ENCODE assay signal across 10 cellular contexts in genomic region chr22:31139866-31140716, GRCh38. TPM values are rescaled to one million over a fixed set of nuclear protein-coding genes. Genes with fewer than 3 reads are reported as not detected.
DNase-seq lines count a peak whose midpoint lies in the region; ATAC-seq and TF ChIP-seq lines count a peak whose summit lies in the region.
"Had no signal": no experiment of that assay in that cellular context is flagged by ENCODE, and none has a peak within 500 bp of the region (broad histone marks: within the 10 kb centered on the region; RNA-seq: fewer than 3 reads in every experiment).

A gene with protein sequence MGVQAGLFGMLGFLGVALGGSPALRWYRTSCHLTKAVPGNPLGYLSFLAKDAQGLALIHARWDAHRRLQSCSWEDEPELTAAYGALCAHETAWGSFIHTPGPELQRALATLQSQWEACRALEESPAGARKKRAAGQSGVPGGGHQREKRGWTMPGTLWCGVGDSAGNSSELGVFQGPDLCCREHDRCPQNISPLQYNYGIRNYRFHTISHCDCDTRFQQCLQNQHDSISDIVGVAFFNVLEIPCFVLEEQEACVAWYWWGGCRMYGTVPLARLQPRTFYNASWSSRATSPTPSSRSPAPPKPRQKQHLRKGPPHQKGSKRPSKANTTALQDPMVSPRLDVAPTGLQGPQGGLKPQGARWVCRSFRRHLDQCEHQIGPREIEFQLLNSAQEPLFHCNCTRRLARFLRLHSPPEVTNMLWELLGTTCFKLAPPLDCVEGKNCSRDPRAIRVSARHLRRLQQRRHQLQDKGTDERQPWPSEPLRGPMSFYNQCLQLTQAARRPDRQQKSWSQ (minus strand): TSS chr22:31140508. CDS start chr22:31140354, 154 bp downstream.

- no peaks in the 10 kb centered on the region for H3K36me3 ChIP-seq in heart left ventricle
- peaks cover 3% of the 10 kb centered on the region for H3K36me3 ChIP-seq in iPS-15b (ENCODE audit: control insufficient read depth, insufficient read depth, low read length)
- no peaks in the 10 kb centered on the region for H3K36me3 ChIP-seq in trophoblast cell (ENCODE audit: control insufficient read depth in 1 of 2, insufficient read depth in 2 of 2, low read length in 2 of 2)

- H3K79me1 ChIP-seq in trophoblast cell (ENCODE audit: low read length): no peaks in the 10 kb centered on the region

- no peak within 1 kb of the TSS for H3K18ac ChIP-seq in trophoblast cell (ENCODE audit: low read length)

- no peak within 1 kb of the TSS for H2BK12ac ChIP-seq in trophoblast cell (ENCODE audit: low read length)

- H3K36me3 Mint-ChIP-seq in WTC11 (peaks cover 17% of the 10 kb centered on the region), natural killer cell (no peaks in the 10 kb centered on the region)

- no peaks in the 10 kb centered on the region for H3K79me2 ChIP-seq in trophoblast cell (ENCODE audit: control insufficient read depth, insufficient read depth, low read length, poor library complexity)

- H3K27ac ChIP-seq in heart left ventricle (no peak within 1 kb of the TSS), trophoblast cell (ENCODE audit: low read depth, low read length) (no peak within 1 kb of the TSS)

- no peak within 1 kb of the TSS for H2BK120ac ChIP-seq in trophoblast cell (ENCODE audit: insufficient read depth, low read length, poor library complexity)

- H3K9ac ChIP-seq in iPS-15b (ENCODE audit: low read depth, low read length) (peak within 1 kb of the TSS; percentile 47), trophoblast cell (ENCODE audit: low read length) (no peak within 1 kb of the TSS)

- TF ChIP-seq CTCF in heart left ventricle (IDR thresholded peaks at IDR 0.05) (no peak), WTC11 (IDR thresholded peaks at IDR 0.05) (no peak), natural killer cell (IDR thresholded peaks at IDR 0.05) (no peak)

- no peak within 1 kb of the TSS for H2AFZ ChIP-seq in trophoblast cell (ENCODE audit: insufficient read depth, low read length, poor library complexity)

- POLR2A ChIA-PET in WTC11 (lab: Charles Lee): interaction anchor here (0.5 to 2.6 kb wide), 12 partner anchors 8 to 604 kb away, joined by 3 to 16 read pairs (median 4); partner anchors contain the start of genes INPP5J, MORC2, RNF185 and SELENOM

- peak in 1 of 5 donors; percentile 55 for DNase-seq in heart left ventricle
- no peak for DNase-seq in Right ventricle myocardium inferior (ENCODE audit: missing footprints)
- peak; percentile 94 for DNase-seq in WTC11 (ENCODE audit: low spot score)
- no peak for DNase-seq in trophoblast cell
- DNase-seq in natural killer cell: no peak
- DNase-seq: stimulated activated CD4-positive, alpha-beta T cell treated with anti-CD3 and anti-CD28 coated beads, Interleukin-4, amount 100 ng/mL, for 4 hours had no signal

- intact Hi-C loops in heart left ventricle (cut with DNase I): loop anchor here in 3 of 10 donors (10.0 kb wide), 2 partner anchors 45 to 375 kb away; no protein-coding TSS in a partner anchor
- intact Hi-C loops in Right ventricle myocardium inferior (cut with DNase I): no loop called here
- intact Hi-C loops in natural killer cell (cut with micrococcal nuclease): no loop called here

- no peak within 1 kb of the TSS for H4K12ac ChIP-seq in trophoblast cell (ENCODE audit: low read depth, low read length)

- H3K4me3 ChIP-seq in heart left ventricle (no peak within 1 kb of the TSS), iPS-15b (ENCODE audit: low read depth, low read length) (peak within 1 kb of the TSS; percentile 52), trophoblast cell (ENCODE audit: low read depth, low read length) (no peak within 1 kb of the TSS)

- H3K4me1 Mint-ChIP-seq in WTC11 (peaks cover 22% of the 10 kb centered on the region), natural killer cell (no peaks in the 10 kb centered on the region)

- peak in 3 of 4 donors; percentile 13 to 42 (median 14) for ATAC-seq in heart left ventricle
- no peak for ATAC-seq in Right ventricle myocardium inferior
- peak; percentile 98 for ATAC-seq in WTC11
- ATAC-seq in HG02884 (IDR thresholded peaks at IDR 0.05; ENCODE audit: unreplicated experiment): no peak
- ATAC-seq in HG02885 (IDR thresholded peaks at IDR 0.05; ENCODE audit: poor library complexity, unreplicated experiment): no peak
- ATAC-seq in natural killer cell: no peak

- TF ChIP-seq POLR2A in heart left ventricle (IDR thresholded peaks at IDR 0.05): no peak

- H3K4me2 ChIP-seq in trophoblast cell (ENCODE audit: low read length): no peak within 1 kb of the TSS

- no peak within 1 kb of the TSS for H3K14ac ChIP-seq in trophoblast cell (ENCODE audit: low read length)

- 20 to 37% (median 34%) methylated on average over 7 to 24 of the region's 24 CpGs for WGBS in heart left ventricle, 4 donors
- no CpG with 5 or more reads among the region's 24 CpGs for WGBS in trophoblast cell (ENCODE audit: extremely low coverage, insufficient coverage, insufficient read length)

- CTCF ChIA-PET in WTC11 (lab: Charles Lee): interaction anchor here (0.6 to 7.3 kb wide), 26 partner anchors 9 to 533 kb away, joined by 3 to 73 read pairs (median 4); partner anchors contain the start of genes LIMK2, PIK3IP1, SELENOM and SMTN

- peak within 1 kb of the TSS; percentile 82 for H3K27ac Mint-ChIP-seq in WTC11
- no peak within 1 kb of the TSS for H3K27ac Mint-ChIP-seq in natural killer cell

- no peak within 1 kb of the TSS for H2AK5ac ChIP-seq in trophoblast cell (ENCODE audit: low read length)

- H3K4ac ChIP-seq in trophoblast cell (ENCODE audit: low read depth, low read length): no peak within 1 kb of the TSS

- H3K27me3 ChIP-seq in heart left ventricle: peaks cover 0 to 8% (median 0%) of the 10 kb centered on the region in 9 donors
- H3K27me3 ChIP-seq in iPS-15b (ENCODE audit: control insufficient read depth, insufficient read depth, low read length): no peaks in the 10 kb centered on the region
- no peaks in the 10 kb centered on the region for H3K27me3 ChIP-seq in trophoblast cell (ENCODE audit: insufficient read depth, low read length)

- H2BK5ac ChIP-seq in trophoblast cell (ENCODE audit: low read depth, low read length, poor library complexity): no peak within 1 kb of the TSS

- H3K9me3 ChIP-seq in heart left ventricle: peaks cover 0 to 6% (median 0%) of the 10 kb centered on the region in 12 donors
- no peaks in the 10 kb centered on the region for H3K9me3 ChIP-seq in iPS-15b (ENCODE audit: control insufficient read depth, insufficient read depth, low read length)
- no peaks in the 10 kb centered on the region for H3K9me3 ChIP-seq in trophoblast cell (ENCODE audit: insufficient read depth, low read depth, low read length)

- H4K91ac ChIP-seq in trophoblast cell (ENCODE audit: low read depth, low read length): no peak within 1 kb of the TSS

- H3K4me1 ChIP-seq in heart left ventricle (peaks cover 0 to 10% (median 0%) of the 10 kb centered on the region in 12 donors), iPS-15b (ENCODE audit: control insufficient read depth, insufficient read depth, low read length) (peaks cover 4% of the 10 kb centered on the region), trophoblast cell (ENCODE audit: control insufficient read depth in 1 of 2, insufficient read depth in 2 of 2, low read length in 2 of 2) (no peaks in the 10 kb centered on the region)

- H4K8ac ChIP-seq in trophoblast cell (ENCODE audit: low read depth, low read length): no peak within 1 kb of the TSS

- H3K27me3 Mint-ChIP-seq in WTC11 (ENCODE audit: low read depth) (peaks cover 9% of the 10 kb centered on the region), natural killer cell (ENCODE audit: low read depth in 2 of 2) (peaks cover 0 to 2% of the 10 kb centered on the region in 2 donors)

- no peak within 1 kb of the TSS for H3K23ac ChIP-seq in trophoblast cell (ENCODE audit: low read length)

- H3K9me3 Mint-ChIP-seq in WTC11 (peaks cover 8% of the 10 kb centered on the region), natural killer cell (no peaks in the 10 kb centered on the region)

- H3K4me3 Mint-ChIP-seq in WTC11 (peak within 1 kb of the TSS; percentile 86), natural killer cell (no peak within 1 kb of the TSS)

TF ChIP-seq in WTC11, 78 proteins besides CTCF, POLR2A, EP300 and RAD21 (continues in another document):
- TF ChIP-seq, protein P1, sequence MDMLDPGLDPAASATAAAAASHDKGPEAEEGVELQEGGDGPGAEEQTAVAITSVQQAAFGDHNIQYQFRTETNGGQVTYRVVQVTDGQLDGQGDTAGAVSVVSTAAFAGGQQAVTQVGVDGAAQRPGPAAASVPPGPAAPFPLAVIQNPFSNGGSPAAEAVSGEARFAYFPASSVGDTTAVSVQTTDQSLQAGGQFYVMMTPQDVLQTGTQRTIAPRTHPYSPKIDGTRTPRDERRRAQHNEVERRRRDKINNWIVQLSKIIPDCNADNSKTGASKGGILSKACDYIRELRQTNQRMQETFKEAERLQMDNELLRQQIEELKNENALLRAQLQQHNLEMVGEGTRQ (CRISPR knock-in tag; IDR thresholded peaks at IDR 0.05): peak; percentile 64; the same call in 1 of the 2 replicates
- TF ChIP-seq SP1 (CRISPR knock-in tag; conservative IDR thresholded peaks at IDR 0.05) (peak; percentile 83), NFYB (CRISPR knock-in tag; conservative IDR thresholded peaks at IDR 0.05; ENCODE audit: low read depth) (peak; percentile 75), MYBL2 (CRISPR knock-in tag; IDR thresholded peaks at IDR 0.05) (0 out of 2 replicates have a peak, but pooled peaks have one; percentile 80), HMGXB4 (CRISPR knock-in tag; IDR thresholded peaks at IDR 0.05) (peak; percentile 74)

RNA-seq across cellular contexts. Expression of the gene that starts here (rescaled TPM):
- total RNA-seq in heart left ventricle (not detected), Right ventricle myocardium inferior (not detected), WTC11 (2021) (14.7 to 18.3 TPM (median 15.1 TPM) in 3 replicates), natural killer cell (not detected)
- not detected for polyA plus RNA-seq in heart left ventricle
- polyA plus RNA-seq in trophoblast cell (2013): 0.22 and 0.25 TPM in 2 replicates
- total RNA-seq: T-helper 2 cell treated with Interferon-gamma antibody and Interleukin-4, amounts not matched to agents 100 ng/mL and 5 ng/mL, for 36 hours had no signal

Comparison
In these comparisons a context has a peak if more than half of its experiments do, and no peak if none do; other contexts are left out.
1. RNA of the gene that starts here (total RNA-seq): 14.7 to 18.3 TPM in WTC11; not detected in heart left ventricle, not detected in Right ventricle myocardium inferior (single experiment) and not detected in natural killer cell; every median in the first group is over 10 times any median in the second.
2. Peak in ATAC-seq in heart left ventricle; RNA of the gene not detected or under 1 TPM.